21 cellular contexts compared by ENCODE assay signal in genomic region chr16:48381201-48381600, GRCh38. TPM values are rescaled to one million over a fixed set of nuclear protein-coding genes. Genes with fewer than 3 reads are reported as not detected.
A peak's percentile ranks its signal among the peaks of the same experiment; 100 is the strongest.
DNase-seq lines count a peak whose midpoint lies in the region; ATAC-seq and TF ChIP-seq lines count a peak whose summit lies in the region.
"Had no signal": no experiment of that assay in that cellular context is flagged by ENCODE, and none has a peak within 500 bp of the region (broad histone marks: within the 10 kb centered on the region; RNA-seq: fewer than 3 reads in every experiment).

No MANE protein-coding gene starts in this region.

- H3K27ac ChIP-seq in substantia nigra (ENCODE audit: low read depth, low read length, poor library complexity, severe bottlenecking), result no peak overlapping the region
- H3K27ac ChIP-seq: C4-2B, foreskin keratinocyte had no signal

- ATAC-seq in GM18519 (IDR thresholded peaks at IDR 0.05; ENCODE audit: low FRiP score, unreplicated experiment), result no peak
- ATAC-seq: activated CD8-positive, alpha-beta T cell treated with anti-CD3 and anti-CD28 coated beads, Interleukin-2, amount 10 ng/mL, durations not matched to agents 7 days and 5 days; foreskin keratinocyte; left ventricle myocardium superior; psoas muscle; stimulated activated memory B cell treated with anti-CD40 and anti-IgM and Interleukin-4, amounts not matched to agents 10 μg/mL and 1 μg/mL and 100 μg/mL, for 72 hours had no signal

- DNase-seq in H4 (ENCODE audit: low spot score), result peak; percentile 29
- DNase-seq in amniotic epithelial cell (ENCODE audit: low read depth), result peak; percentile 60
- peak; percentile 42 for DNase-seq in fibroblast of mammary gland (ENCODE audit: low read depth)
- peak; percentile 57 for DNase-seq in renal cortical epithelial cell (ENCODE audit: low read depth)
- DNase-seq in GM13976 (ENCODE audit: low spot score), result no peak
- no peak for DNase-seq in substantia nigra (lab: John Stamatoyannopoulos, UW)
- no peak for DNase-seq in NCI-H1092 (lab: John Stamatoyannopoulos, UW)
- DNase-seq: activated B cell treated with CpG ODN at 0.5 μM for 24 hours; activated CD8-positive, alpha-beta T cell treated with anti-CD3 and anti-CD28 coated beads, Interleukin-2, amount 10 ng/mL, durations not matched to agents 7 days and 5 days; activated naive CD8-positive, alpha-beta T cell treated with anti-CD3 and anti-CD28 coated beads, Interleukin-2, amount 10 ng/mL, durations not matched to agents 7 days and 5 days; central memory CD4-positive, alpha-beta T cell; foreskin keratinocyte; left ventricle myocardium superior; NCI-H2107; NCI-H524; psoas muscle; SHP77 had no signal

- in situ Hi-C loops in GM13976 (cut with MboI; ENCODE audit: low sequenced_read_pairs, unreplicated experiment), result no loop called here

- H3K4me3 ChIP-seq in fibroblast of mammary gland (ENCODE audit: control insufficient read depth, low read depth, low read length), result no peak overlapping the region
- H3K4me3 ChIP-seq: psoas muscle, tibial nerve had no signal

- TF ChIP-seq CTCF in fibroblast of mammary gland (conservative IDR thresholded peaks at IDR 0.05; ENCODE audit: control insufficient read depth, insufficient read depth, low read depth, low read length), result no peak
- no peak for TF ChIP-seq CTCF in GM13976 (IDR thresholded peaks at IDR 0.05; ENCODE audit: borderline replicate concordance, control extremely low read depth, extremely low read depth, insufficient read depth, missing control alignments)

RNA-seq across cellular contexts. Expression of gene SIAH1, which starts 4.0 kb away (rescaled TPM):
- 38.3 and 41.1 TPM in 2 replicates for total RNA-seq in H4 (2014; rRNA removed; shearing (Covaris generic))
- total RNA-seq in renal cortical epithelial cell, result 36.5 and 38.1 TPM in 2 replicates

Comparison
In these comparisons a context has a peak if more than half of its experiments do, and no peak if none do; other contexts are left out.
1. DNase-seq: peak in H4 (single experiment), amniotic epithelial cell (single experiment), fibroblast of mammary gland (single experiment) and renal cortical epithelial cell (single experiment); none in GM13976 (single experiment), substantia nigra (0 of 49) and NCI-H1092 (single experiment).